In the genomic region with DNA sequence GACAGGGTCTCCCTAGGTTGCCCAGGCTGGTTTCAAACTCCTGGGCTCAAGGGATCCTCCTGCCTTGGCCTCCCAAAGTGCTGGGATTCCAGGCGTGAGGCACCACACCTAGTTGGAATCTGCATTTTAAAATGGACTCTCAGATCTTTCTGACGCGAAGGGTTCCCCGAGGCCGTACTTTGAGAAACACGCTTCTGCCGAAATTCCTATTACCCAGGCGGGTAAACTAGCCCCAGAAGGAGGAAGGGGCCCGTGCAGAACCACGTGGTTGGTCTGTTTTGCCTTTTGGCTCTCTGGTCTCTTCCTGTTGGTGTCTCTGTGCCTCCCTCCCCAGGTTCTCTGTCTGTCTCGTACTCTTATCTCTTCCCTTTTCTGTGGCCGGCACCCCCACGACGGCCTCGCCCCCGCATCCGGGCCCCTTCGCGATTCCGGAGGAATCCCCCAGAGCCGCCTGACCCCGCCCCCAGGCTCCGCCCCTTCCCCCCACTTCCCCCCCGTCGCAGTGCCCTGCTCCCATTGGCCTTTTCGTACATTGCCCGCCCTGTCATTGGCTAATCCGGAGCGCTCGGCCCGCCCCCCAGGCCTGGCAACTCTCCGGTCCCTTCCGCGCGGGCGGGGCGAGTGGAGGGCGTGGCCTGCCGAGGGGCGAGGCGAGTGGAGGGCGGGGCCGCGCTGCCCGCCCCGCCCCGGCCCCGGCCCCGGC, we compare ENCODE assay signal across 8 cellular contexts. TPM values are rescaled to one million over a fixed set of nuclear protein-coding genes. Genes with fewer than 3 reads are reported as not detected.
DNase-seq lines count a peak whose midpoint lies in the region; ATAC-seq and TF ChIP-seq lines count a peak whose summit lies in the region.

A gene (plus strand): TSS at position 689 of the 703 bp plus-strand sequence. CDS start 12,354 bp downstream, outside the sequence.

- peak within 1 kb of the TSS; percentile 79 for H3K4me3 Mint-ChIP-seq in Calu3 (ENCODE audit: low read depth, unreplicated experiment)

- intact Hi-C loops in Calu3 (cut with micrococcal nuclease; ENCODE audit: unreplicated experiment) (no loop called here), OCI-LY7 (cut with micrococcal nuclease; ENCODE audit: unreplicated experiment) (loop anchor here (2.0 kb wide), 1 partner anchor 86 kb away; no protein-coding TSS in a partner anchor)

- peaks cover 8% of the 10 kb centered on the region for H3K4me1 Mint-ChIP-seq in Calu3 (ENCODE audit: low read depth, unreplicated experiment)

- peaks cover 19% of the 10 kb centered on the region for H3K36me3 Mint-ChIP-seq in Calu3 (ENCODE audit: insufficient read depth, unreplicated experiment)

- H3K27ac ChIP-seq in OCI-LY7 (ENCODE audit: low read depth, low read length, poor library complexity, severe bottlenecking) = peak within 1 kb of the TSS; percentile 90

- peak; percentile 68 for ATAC-seq in GM21526 (IDR thresholded peaks at IDR 0.05; ENCODE audit: low FRiP score, unreplicated experiment)

- H2AFZ ChIP-seq in OCI-LY7 (ENCODE audit: low read length) = peak within 1 kb of the TSS; percentile 49; the same call in 1 of the 2 replicates

- no peaks in the 10 kb centered on the region for H3K9me3 Mint-ChIP-seq in Calu3 (ENCODE audit: low read depth, unreplicated experiment)

- peak within 1 kb of the TSS; percentile 28 for H3K27ac Mint-ChIP-seq in Calu3 (ENCODE audit: unreplicated experiment)

- BruUV-seq in Calu3 (replicated peaks; lab: Mats Ljungman, UMichigan) (no TSS peak), OCI-LY7 (replicated peaks; lab: Mats Ljungman, UMichigan) (no TSS peak)

- no peaks in the 10 kb centered on the region for H3K9me2 ChIP-seq in OCI-LY7 (ENCODE audit: insufficient read depth, low read length)

- H3K79me2 ChIP-seq in OCI-LY7 (ENCODE audit: insufficient read depth, low read depth, low read length) = peaks cover 17% of the 10 kb centered on the region; the same call in 1 of the 2 replicates

- CTCF ChIA-PET in Calu3 (lab: Charles Lee) = no interaction called here
- CTCF ChIA-PET in OCI-LY7 (lab: Charles Lee; ENCODE audit: unreplicated experiment) = no interaction called here

- no peaks in the 10 kb centered on the region for H3K36me3 ChIP-seq in OCI-LY7 (ENCODE audit: insufficient read depth, low read length)

- no peaks in the 10 kb centered on the region for H3K27me3 ChIP-seq in mononuclear cell (ENCODE audit: insufficient read depth, low read length)

- POLR2A ChIA-PET in OCI-LY7 (lab: Charles Lee) = no interaction called here

- no peaks in the 10 kb centered on the region for H4K20me1 ChIP-seq in OCI-LY7 (ENCODE audit: insufficient read depth, low read length)

- H3K9me3 ChIP-seq in OCI-LY7 (ENCODE audit: low read length) (no peaks in the 10 kb centered on the region), mononuclear cell (ENCODE audit: low read depth, low read length) (no peaks in the 10 kb centered on the region)

- H3K27me3 Mint-ChIP-seq in Calu3 (ENCODE audit: unreplicated experiment) = no peaks in the 10 kb centered on the region

- H3K4me3 ChIP-seq in OCI-LY7 (ENCODE audit: low read depth, low read length, poor library complexity, severe bottlenecking) (peak within 1 kb of the TSS; percentile 94), mononuclear cell (ENCODE audit: low read length) (peak within 1 kb of the TSS; percentile 76)

- H3K4me2 ChIP-seq in OCI-LY7 (ENCODE audit: low read length) = peak within 1 kb of the TSS; percentile 99

- H3K4me1 ChIP-seq in OCI-LY7 (ENCODE audit: insufficient read depth, low read length, poor library complexity, severe bottlenecking) (peaks cover 33% of the 10 kb centered on the region), mononuclear cell (ENCODE audit: insufficient read depth, low read length) (peaks cover 67% of the 10 kb centered on the region)

- no peak for TF ChIP-seq CTCF in Calu3 (IDR thresholded peaks at IDR 0.05; ENCODE audit: unreplicated experiment)
- no peak for TF ChIP-seq CTCF in OCI-LY7 (conservative IDR thresholded peaks at IDR 0.05; ENCODE audit: low read length)

- DNase-seq in Calu3 (peak; percentile 97), HuH-7.5 (ENCODE audit: low spot score) (peak; percentile 99), OCI-LY7 (ENCODE audit: low spot score) (peak; percentile 98), activated T-cell treated with anti-CD3 and anti-CD28 coated beads for 1 hour (ENCODE audit: low read depth) (peak; percentile 100), epidermal melanocyte (ENCODE audit: insufficient read length, low spot score) (peak; percentile 99)
- DNase-seq in stimulated activated CD8-positive, alpha-beta memory T cell treated with anti-CD3 and anti-CD28 coated beads, Interleukin-2, amount 100 ng/mL, for 1 hour (ENCODE audit: low read depth in 2 of 2) = peak; percentile 98 to 99

RNA-seq across cellular contexts. Expression of the gene that starts here (rescaled TPM):
- total RNA-seq in Calu3 (2022) (4.3 and 5.3 TPM in 2 replicates), OCI-LY7 (2022) (22.7 and 24.3 TPM in 2 replicates), mononuclear cell (5.5 TPM)
- total RNA-seq in OCI-LY7 (2014; rRNA removed; shearing (Covaris generic)) = 9.0 and 10.0 TPM in 2 replicates

Comparison
In these comparisons a context has a peak if more than half of its experiments do, and no peak if none do; other contexts are left out.
1. Peak in every context shown above with its lines: DNase-seq, ATAC-seq, H3K4me3 ChIP-seq and H3K27ac ChIP-seq.